In the genomic region with DNA sequence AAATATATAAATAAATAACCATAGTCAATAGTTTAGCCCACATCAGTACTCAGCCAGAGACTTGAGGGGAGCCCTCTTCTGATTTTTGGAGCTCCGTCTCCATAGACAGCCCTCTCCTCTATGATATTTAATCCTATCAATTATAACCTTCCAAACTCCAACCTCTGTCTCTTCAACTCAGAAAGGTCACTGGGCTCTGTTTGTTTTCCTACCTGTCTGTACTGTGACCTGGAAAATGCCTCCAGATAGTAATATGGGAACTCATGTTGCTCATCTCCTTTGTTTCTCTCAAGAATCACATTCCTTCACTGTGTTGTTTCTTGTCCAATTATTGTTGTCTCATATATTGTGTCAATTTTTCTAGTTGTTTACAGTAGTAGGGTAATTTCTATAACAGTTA, we compare ENCODE assay signal across 24 cellular contexts.
"Had no signal": no experiment of that assay in that cellular context is flagged by ENCODE, and none has a peak within 500 bp of the region (broad histone marks: within the 10 kb centered on the region; RNA-seq: fewer than 3 reads in every experiment).

No MANE protein-coding gene starts in this region.

- H3K4me3 Mint-ChIP-seq: stimulated activated effector memory CD8-positive, alpha-beta T cell treated with anti-CD3 and anti-CD28 coated beads, Interleukin-12 subunit alpha, Interleukin-12 subunit beta, amount 100 ng/mL, for 72 hours; stimulated activated memory B cell treated with anti-CD40 and anti-IgM and Interleukin-4, amounts not matched to agents 10 μg/mL and 1 μg/mL and 100 μg/mL, for 72 hours; stimulated activated naive B cell treated with anti-CD40 and anti-IgM and Interleukin-4, amounts not matched to agents 10 μg/mL and 1 μg/mL and 100 μg/mL, for 72 hours; stimulated activated naive CD8-positive, alpha-beta T cell treated with anti-CD3 and anti-CD28 coated beads, Interleukin-15, amount 100 ng/mL, for 72 hours; stimulated activated naive CD8-positive, alpha-beta T cell treated with anti-CD3 and anti-CD28 coated beads, Interleukin-15, Interleukin-2, amounts not matched to agents 100 ng/mL and 50 ng/mL, for 24 hours; type B pancreatic cell had no signal

- H3K27ac Mint-ChIP-seq: stimulated activated effector memory CD8-positive, alpha-beta T cell treated with anti-CD3 and anti-CD28 coated beads, Interleukin-12 subunit alpha, Interleukin-12 subunit beta, amount 100 ng/mL, for 72 hours; stimulated activated memory B cell treated with anti-CD40 and anti-IgM and Interleukin-4, amounts not matched to agents 10 μg/mL and 1 μg/mL and 100 μg/mL, for 72 hours; stimulated activated naive B cell treated with anti-CD40 and anti-IgM and Interleukin-4, amounts not matched to agents 10 μg/mL and 1 μg/mL and 100 μg/mL, for 72 hours; stimulated activated naive CD8-positive, alpha-beta T cell treated with anti-CD3 and anti-CD28 coated beads, Interleukin-15, amount 100 ng/mL, for 72 hours; stimulated activated naive CD8-positive, alpha-beta T cell treated with anti-CD3 and anti-CD28 coated beads, Interleukin-15, Interleukin-2, amounts not matched to agents 100 ng/mL and 50 ng/mL, for 24 hours; type B pancreatic cell had no signal

- DNase-seq: stimulated activated CD4-positive, alpha-beta T cell treated with anti-CD3 and anti-CD28 coated beads, Interleukin-2, amount 100 ng/mL, for 48 hours; stimulated activated CD4-positive, alpha-beta T cell treated with anti-CD3 and anti-CD28 coated beads, Interleukin-4, amount 100 ng/mL, for 1 hour; stimulated activated CD4-positive, alpha-beta T cell treated with anti-CD3 and anti-CD28 coated beads, Interleukin-4, amount 100 ng/mL, for 24 hours; stimulated activated CD4-positive, alpha-beta T cell treated with anti-CD3 and anti-CD28 coated beads, Interleukin-4, amount 100 ng/mL, for 4 hours; stimulated activated CD8-positive, alpha-beta memory T cell treated with anti-CD3 and anti-CD28 coated beads, Interleukin-4, amount 100 ng/mL, for 48 hours; stimulated activated naive B cell treated with anti-CD40 and anti-IgM and Interleukin-4, amounts not matched to agents 10 μg/mL and 1 μg/mL and 100 μg/mL, for 72 hours; stimulated activated naive CD4-positive, alpha-beta T cell; stimulated activated naive CD4-positive, alpha-beta T cell treated with Interleukin-2 at 50 U/mL for 16 hours; stimulated activated naive CD8-positive, alpha-beta T cell treated with anti-CD3 and anti-CD28 coated beads, Interleukin-15, amount 100 ng/mL, for 72 hours; stimulated activated naive CD8-positive, alpha-beta T cell treated with anti-CD3 and anti-CD28 coated beads, Interleukin-15, Interleukin-2, amounts not matched to agents 100 U/mL and 50 U/mL, for 24 hours; stomach; substantia nigra; testis; thyroid gland; tibial artery; transverse colon; trophoblast cell; upper lobe of left lung; upper lobe of right lung; uterus had no signal

- H3K4me1 Mint-ChIP-seq: stimulated activated memory B cell treated with anti-CD40 and anti-IgM and Interleukin-4, amounts not matched to agents 10 μg/mL and 1 μg/mL and 100 μg/mL, for 72 hours; stimulated activated naive CD8-positive, alpha-beta T cell treated with anti-CD3 and anti-CD28 coated beads, Interleukin-15, amount 100 ng/mL, for 72 hours had no signal

- H3K27me3 Mint-ChIP-seq: stimulated activated memory B cell treated with anti-CD40 and anti-IgM and Interleukin-4, amounts not matched to agents 10 μg/mL and 1 μg/mL and 100 μg/mL, for 72 hours; stimulated activated naive B cell treated with anti-CD40 and anti-IgM and Interleukin-4, amounts not matched to agents 10 μg/mL and 1 μg/mL and 100 μg/mL, for 72 hours; stimulated activated naive CD8-positive, alpha-beta T cell treated with anti-CD3 and anti-CD28 coated beads, Interleukin-15, amount 100 ng/mL, for 72 hours; stimulated activated naive CD8-positive, alpha-beta T cell treated with anti-CD3 and anti-CD28 coated beads, Interleukin-15, Interleukin-2, amounts not matched to agents 100 ng/mL and 50 ng/mL, for 24 hours; type B pancreatic cell had no signal

- ATAC-seq: stimulated activated effector memory CD8-positive, alpha-beta T cell treated with anti-CD3 and anti-CD28 coated beads, Interleukin-12 subunit alpha, Interleukin-12 subunit beta, amount 100 ng/mL, for 72 hours; stimulated activated memory B cell treated with anti-CD40 and anti-IgM and Interleukin-4, amounts not matched to agents 10 μg/mL and 1 μg/mL and 100 μg/mL, for 72 hours; stimulated activated naive B cell treated with anti-CD40 and anti-IgM and Interleukin-4, amounts not matched to agents 10 μg/mL and 1 μg/mL and 100 μg/mL, for 72 hours; stimulated activated naive CD8-positive, alpha-beta T cell treated with anti-CD3 and anti-CD28 coated beads, Interleukin-15, amount 100 ng/mL, for 72 hours; stimulated activated naive CD8-positive, alpha-beta T cell treated with anti-CD3 and anti-CD28 coated beads, Interleukin-15, Interleukin-2, amounts not matched to agents 100 U/mL and 50 U/mL, for 24 hours; upper lobe of right lung had no signal
